ENCODE assay signal across 38 cellular contexts in the genomic region with DNA sequence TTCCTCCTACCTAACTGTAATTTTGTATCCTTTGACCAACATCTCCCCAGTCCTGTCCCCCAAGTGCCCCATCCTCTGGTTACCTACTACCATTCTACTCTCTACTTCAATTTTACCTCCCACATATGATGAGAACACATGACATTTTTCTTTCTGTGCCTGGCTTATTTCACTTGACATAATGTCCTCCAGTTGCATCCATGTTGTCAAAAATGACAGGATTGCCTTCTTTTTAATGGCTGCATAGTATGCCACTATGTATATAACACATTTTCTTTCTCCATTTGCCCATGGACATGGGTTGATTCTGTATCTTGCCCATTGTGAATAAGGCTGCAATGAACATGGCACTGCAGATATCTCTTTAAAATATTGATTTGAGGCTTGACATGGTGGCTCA. TPM values are rescaled to one million over a fixed set of nuclear protein-coding genes. Genes with fewer than 3 reads are reported as not detected.
"Had no signal": no experiment of that assay in that cellular context is flagged by ENCODE, and none has a peak within 500 bp of the region (broad histone marks: within the 10 kb centered on the region; RNA-seq: fewer than 3 reads in every experiment).

No MANE protein-coding gene starts in this region.

- DNase-seq: activated effector memory CD4-positive, alpha-beta T cell treated with anti-CD3 and anti-CD28 coated beads, Interleukin-2, amount 50 U/mL, for 16 hours; activated effector memory CD4-positive, alpha-beta T cell treated with Interleukin-2 at 50 U/mL for 16 hours; activated gamma-delta T cell; activated gamma-delta T cell treated with Interleukin-2 at 50 U/mL for 16 hours; activated naive CD4-positive, alpha-beta T cell; activated naive CD4-positive, alpha-beta T cell treated with anti-CD3 and anti-CD28 coated beads for 36 hours; activated naive CD4-positive, alpha-beta T cell treated with anti-CD3 and anti-CD28 coated beads, Interleukin-2, amount 10 ng/mL, durations not matched to agents 7 days and 5 days; activated naive CD4-positive, alpha-beta T cell treated with anti-CD3 and anti-CD28 coated beads, Interleukin-2, amount 50 U/mL, for 16 hours; activated naive CD4-positive, alpha-beta T cell treated with Interleukin-2 at 50 U/mL for 16 hours; activated naive CD8-positive, alpha-beta T cell treated with anti-CD3 and anti-CD28 coated beads for 36 hours; activated naive CD8-positive, alpha-beta T cell treated with anti-CD3 and anti-CD28 coated beads, Interleukin-2, amount 10 ng/mL, durations not matched to agents 7 days and 5 days; activated naive CD8-positive, alpha-beta T cell treated with anti-CD3 and anti-CD28 coated beads, Interleukin-2, amount 50 U/mL, for 24 hours; activated T-cell treated with anti-CD3 and anti-CD28 coated beads, Interleukin-2, amount 50 U/mL, for 1 hour; activated T-cell treated with anti-CD3 and anti-CD28 coated beads, Interleukin-2, amount 50 U/mL, for 24 hours; activated T-cell treated with anti-CD3 and anti-CD28 coated beads, Interleukin-2, amount 50 U/mL, for 4 hours; activated T-cell treated with anti-CD3 and anti-CD28 coated beads, Interleukin-2, amount 50 U/mL, for 48 hours; activated T-cell treated with anti-CD3 and anti-CD28 coated beads, Interleukin-2, amount 50 U/mL, for 72 hours; adrenal gland; amniotic stem cell; amygdala; anterior cingulate cortex; aorta; body of pancreas; brain microvascular endothelial cell; caudate nucleus; central memory CD4-positive, alpha-beta T cell; cerebellar nuclear complex had no signal

- H3K9me3 Mint-ChIP-seq: activated naive CD4-positive, alpha-beta T cell treated with anti-CD3 and anti-CD28 coated beads for 36 hours; activated naive CD4-positive, alpha-beta T cell treated with anti-CD3 and anti-CD28 coated beads, Interleukin-2, amount 10 ng/mL, durations not matched to agents 7 days and 5 days; activated naive CD8-positive, alpha-beta T cell treated with anti-CD3 and anti-CD28 coated beads for 36 hours; activated T-helper 1 cell treated with anti-CD3 and anti-CD28 coated beads, Interleukin-12 subunit alpha, Interleukin-12 subunit beta, Interleukin-2, Interleukin-4 antibody, amounts not matched to agents 30 ng/mL and 10 ng/mL and 1 ng/mL, durations not matched to agents 14 hours and 24 hours and 36 hours; activated T-helper 17 cell treated with anti-CD3 and anti-CD28 coated beads, Interleukin-2, amount 50 U/mL, for 72 hours; activated T-helper 2 cell treated with anti-CD3 and anti-CD28 coated beads, Interferon-gamma antibody, Interleukin-2, Interleukin-4, amounts not matched to agents 10 μg/mL and 5 μg/mL and 100 μg/mL, durations not matched to agents 14 hours and 24 hours and 36 hours had no signal

- H3K4me3 ChIP-seq: adrenal gland, ascending aorta, body of pancreas, breast epithelium, cardiac muscle cell had no signal

- H3K27me3 Mint-ChIP-seq: activated naive CD4-positive, alpha-beta T cell treated with anti-CD3 and anti-CD28 coated beads, Interleukin-2, amount 10 ng/mL, durations not matched to agents 7 days and 5 days; activated naive CD4-positive, alpha-beta T cell treated with anti-CD3 and anti-CD28 coated beads, Interleukin-2, amount 50 U/mL, for 24 hours; activated T-helper 17 cell treated with anti-CD3 and anti-CD28 coated beads, Interleukin-2, amount 50 U/mL, for 72 hours; central memory CD8-positive, alpha-beta T cell had no signal

- H3K27ac ChIP-seq: adrenal gland, ascending aorta, body of pancreas, brain microvascular endothelial cell, cardiac muscle cell had no signal

- H3K36me3 ChIP-seq: adrenal gland, ascending aorta, brain microvascular endothelial cell, breast epithelium, cardiac muscle cell had no signal

- H3K4me1 Mint-ChIP-seq: activated naive CD4-positive, alpha-beta T cell treated with anti-CD3 and anti-CD28 coated beads, Interleukin-2, amount 50 U/mL, for 24 hours; activated naive CD8-positive, alpha-beta T cell treated with anti-CD3 and anti-CD28 coated beads for 36 hours; activated naive CD8-positive, alpha-beta T cell treated with anti-CD3 and anti-CD28 coated beads, Interleukin-2, amount 10 ng/mL, durations not matched to agents 7 days and 5 days; activated T-helper 17 cell treated with anti-CD3 and anti-CD28 coated beads, Interleukin-2, amount 50 U/mL, for 72 hours; central memory CD8-positive, alpha-beta T cell had no signal

- H3K27ac Mint-ChIP-seq: activated naive CD4-positive, alpha-beta T cell treated with anti-CD3 and anti-CD28 coated beads for 36 hours; activated naive CD4-positive, alpha-beta T cell treated with anti-CD3 and anti-CD28 coated beads, Interleukin-2, amount 10 ng/mL, durations not matched to agents 7 days and 5 days; activated naive CD4-positive, alpha-beta T cell treated with anti-CD3 and anti-CD28 coated beads, Interleukin-2, amount 50 U/mL, for 24 hours; activated naive CD4-positive, alpha-beta T cell treated with anti-CD3 and anti-CD28 coated beads, Interleukin-2, amount 50 U/mL, for 72 hours; activated naive CD8-positive, alpha-beta T cell; activated naive CD8-positive, alpha-beta T cell treated with anti-CD3 and anti-CD28 coated beads for 36 hours; activated naive CD8-positive, alpha-beta T cell treated with anti-CD3 and anti-CD28 coated beads, Interleukin-2, amount 10 ng/mL, durations not matched to agents 7 days and 5 days; activated naive CD8-positive, alpha-beta T cell treated with anti-CD3 and anti-CD28 coated beads, Interleukin-2, amount 50 U/mL, for 24 hours; activated T-cell treated with anti-CD3 and anti-CD28 coated beads, Interleukin-2, amount 50 U/mL, for 24 hours; activated T-cell treated with anti-CD3 and anti-CD28 coated beads, Interleukin-2, amount 50 U/mL, for 72 hours; activated T-helper 1 cell treated with anti-CD3 and anti-CD28 coated beads, Interleukin-12 subunit alpha, Interleukin-12 subunit beta, Interleukin-2, Interleukin-4 antibody, amounts not matched to agents 30 ng/mL and 10 ng/mL and 1 ng/mL, durations not matched to agents 14 hours and 24 hours and 36 hours; activated T-helper 17 cell treated with anti-CD3 and anti-CD28 coated beads, Interleukin-2, amount 50 U/mL, for 72 hours; activated T-helper 2 cell treated with anti-CD3 and anti-CD28 coated beads, Interferon-gamma antibody, Interleukin-2, Interleukin-4, amounts not matched to agents 10 μg/mL and 5 μg/mL and 100 μg/mL, durations not matched to agents 14 hours and 24 hours and 36 hours had no signal

- H3K9me3 ChIP-seq: adrenal gland, ascending aorta, body of pancreas, breast epithelium had no signal

- H3K36me3 Mint-ChIP-seq: activated naive CD4-positive, alpha-beta T cell treated with anti-CD3 and anti-CD28 coated beads, Interleukin-2, amount 10 ng/mL, durations not matched to agents 7 days and 5 days; activated naive CD4-positive, alpha-beta T cell treated with anti-CD3 and anti-CD28 coated beads, Interleukin-2, amount 50 U/mL, for 24 hours; activated naive CD4-positive, alpha-beta T cell treated with anti-CD3 and anti-CD28 coated beads, Interleukin-2, amount 50 U/mL, for 72 hours; activated naive CD8-positive, alpha-beta T cell; activated naive CD8-positive, alpha-beta T cell treated with anti-CD3 and anti-CD28 coated beads for 36 hours; activated naive CD8-positive, alpha-beta T cell treated with anti-CD3 and anti-CD28 coated beads, Interleukin-2, amount 10 ng/mL, durations not matched to agents 7 days and 5 days had no signal

- H3K4me1 ChIP-seq: ascending aorta, body of pancreas, breast epithelium had no signal

- H3K4me3 Mint-ChIP-seq: activated naive CD4-positive, alpha-beta T cell treated with anti-CD3 and anti-CD28 coated beads for 36 hours; activated naive CD4-positive, alpha-beta T cell treated with anti-CD3 and anti-CD28 coated beads, Interleukin-2, amount 10 ng/mL, durations not matched to agents 7 days and 5 days; activated naive CD4-positive, alpha-beta T cell treated with anti-CD3 and anti-CD28 coated beads, Interleukin-2, amount 50 U/mL, for 24 hours; activated naive CD8-positive, alpha-beta T cell; activated naive CD8-positive, alpha-beta T cell treated with anti-CD3 and anti-CD28 coated beads for 36 hours; activated naive CD8-positive, alpha-beta T cell treated with anti-CD3 and anti-CD28 coated beads, Interleukin-2, amount 10 ng/mL, durations not matched to agents 7 days and 5 days; activated naive CD8-positive, alpha-beta T cell treated with anti-CD3 and anti-CD28 coated beads, Interleukin-2, amount 50 U/mL, for 24 hours; activated T-cell treated with anti-CD3 and anti-CD28 coated beads, Interleukin-2, amount 50 U/mL, for 24 hours; activated T-cell treated with anti-CD3 and anti-CD28 coated beads, Interleukin-2, amount 50 U/mL, for 4 hours; activated T-cell treated with anti-CD3 and anti-CD28 coated beads, Interleukin-2, amount 50 U/mL, for 72 hours; activated T-helper 1 cell treated with anti-CD3 and anti-CD28 coated beads, Interleukin-12 subunit alpha, Interleukin-12 subunit beta, Interleukin-2, Interleukin-4 antibody, amounts not matched to agents 30 ng/mL and 10 ng/mL and 1 ng/mL, durations not matched to agents 14 hours and 24 hours and 36 hours; activated T-helper 17 cell treated with anti-CD3 and anti-CD28 coated beads, Interleukin-2, amount 50 U/mL, for 72 hours; brain; central memory CD8-positive, alpha-beta T cell had no signal

- H3K27me3 ChIP-seq: adrenal gland, ascending aorta, body of pancreas, brain microvascular endothelial cell, breast epithelium, cardiac muscle cell had no signal

RNA-seq across cellular contexts. Expression of a gene that starts 33.7 kb away (rescaled TPM):
- total RNA-seq: activated naive CD8-positive, alpha-beta T cell treated with anti-CD3 and anti-CD28 coated beads for 36 hours; activated T-helper 1 cell treated with anti-CD3 and anti-CD28 coated beads, Interleukin-12 subunit alpha, Interleukin-12 subunit beta, Interleukin-2, Interleukin-4 antibody, amounts not matched to agents 30 ng/mL and 10 ng/mL and 1 ng/mL, durations not matched to agents 14 hours and 24 hours and 36 hours; activated T-helper 2 cell treated with anti-CD3 and anti-CD28 coated beads, Interferon-gamma antibody, Interleukin-2, Interleukin-4, amounts not matched to agents 10 μg/mL and 5 μg/mL and 100 μg/mL, durations not matched to agents 14 hours and 24 hours and 36 hours had no signal
